ENCODE assay signal across 23 cellular contexts in the genomic region with DNA sequence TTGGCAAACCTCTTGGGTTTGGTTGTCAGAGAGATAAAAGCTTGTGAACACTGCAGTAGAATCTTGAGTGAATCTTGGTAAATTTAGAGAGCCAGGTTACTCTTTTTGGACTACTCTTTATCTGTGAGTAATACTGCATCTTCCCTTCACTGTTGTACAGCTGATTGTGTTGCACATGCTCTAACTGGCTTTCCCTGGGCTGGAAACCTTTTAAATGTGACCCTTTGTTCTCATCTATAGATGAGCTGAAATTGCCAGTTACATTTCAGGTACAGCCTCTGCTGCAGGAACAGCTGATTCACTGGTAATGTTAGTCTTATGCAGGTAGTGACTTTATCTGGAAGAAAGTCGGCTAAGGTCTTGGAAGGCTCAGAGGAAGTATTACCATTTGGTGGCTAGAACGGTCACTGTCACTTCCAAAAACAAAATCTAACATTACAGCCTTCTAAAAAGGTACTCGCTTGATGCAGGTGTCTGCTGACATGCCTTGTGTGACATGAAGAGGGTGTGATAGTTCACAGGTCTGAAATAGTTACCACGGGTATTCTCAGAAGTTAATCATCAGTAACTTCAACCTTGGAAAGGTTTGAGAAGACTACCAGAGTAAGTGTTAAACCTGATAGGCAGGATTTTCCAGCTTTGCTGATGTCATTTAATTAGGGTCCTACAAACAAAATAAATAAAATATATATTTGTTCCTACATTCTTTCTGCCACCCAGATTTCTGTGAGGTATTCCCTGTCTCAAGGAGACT.
"Had no signal": no experiment of that assay in that cellular context is flagged by ENCODE, and none has a peak within 500 bp of the region (broad histone marks: within the 10 kb centered on the region; RNA-seq: fewer than 3 reads in every experiment).

No MANE protein-coding gene starts in this region.

- H3K36me3 Mint-ChIP-seq: activated naive CD4-positive, alpha-beta T cell treated with anti-CD3 and anti-CD28 coated beads, Interleukin-2, amount 10 ng/mL, durations not matched to agents 7 days and 5 days; brain; naive B cell; stimulated activated memory B cell treated with anti-CD40 and anti-IgM and Interleukin-4, amounts not matched to agents 10 μg/mL and 1 μg/mL and 100 μg/mL, for 72 hours had no signal

- H3K4me3 Mint-ChIP-seq: activated naive CD4-positive, alpha-beta T cell treated with anti-CD3 and anti-CD28 coated beads, Interleukin-2, amount 10 ng/mL, durations not matched to agents 7 days and 5 days; activated naive CD8-positive, alpha-beta T cell treated with anti-CD3 and anti-CD28 coated beads, Interleukin-2, amount 50 U/mL, for 24 hours; activated T-cell treated with anti-CD3 and anti-CD28 coated beads, Interleukin-2, amount 50 U/mL, for 4 hours; brain; naive B cell; stimulated activated memory B cell treated with anti-CD40 and anti-IgM and Interleukin-4, amounts not matched to agents 10 μg/mL and 1 μg/mL and 100 μg/mL, for 72 hours; T-helper 17 cell had no signal

- H3K4me3 ChIP-seq: gastrocnemius medialis, mucosa of descending colon, ovary, sigmoid colon, testis, upper lobe of left lung had no signal

- H3K27me3 ChIP-seq: gastrocnemius medialis, ovary, sigmoid colon, testis, upper lobe of left lung had no signal

- ATAC-seq: activated naive CD8-positive, alpha-beta T cell treated with anti-CD3 and anti-CD28 coated beads, Interleukin-2, amount 50 U/mL, for 24 hours; activated T-cell treated with anti-CD3 and anti-CD28 coated beads, Interleukin-2, amount 50 U/mL, for 4 hours; gastrocnemius medialis; mucosa of descending colon; stimulated activated memory B cell treated with anti-CD40 and anti-IgM and Interleukin-4, amounts not matched to agents 10 μg/mL and 1 μg/mL and 100 μg/mL, for 72 hours; T-helper 17 cell had no signal

- H3K27ac ChIP-seq: gastrocnemius medialis, ovary, sigmoid colon, testis, upper lobe of left lung, VCaP had no signal

- DNase-seq: activated CD4-positive, alpha-beta T cell treated with anti-CD3 and anti-CD28 coated beads, Interleukin-2, amount 50 U/mL, for 1 hour; activated CD4-positive, CD25-positive, alpha-beta regulatory T cell treated with anti-CD3 and anti-CD28 coated beads, Interleukin-2, amount 50 U/mL, for 72 hours; activated CD8-positive, alpha-beta memory T cell treated with anti-CD3 and anti-CD28 coated beads, Interleukin-2, amount 50 U/mL, for 4 hours; activated naive CD4-positive, alpha-beta T cell treated with anti-CD3 and anti-CD28 coated beads, Interleukin-2, amount 10 ng/mL, durations not matched to agents 7 days and 5 days; activated naive CD8-positive, alpha-beta T cell treated with anti-CD3 and anti-CD28 coated beads, Interleukin-2, amount 50 U/mL, for 24 hours; activated T-cell treated with anti-CD3 and anti-CD28 coated beads, Interleukin-2, amount 50 U/mL, for 4 hours; anterior cingulate cortex; central memory CD4-positive, alpha-beta T cell; erythroblast; gastrocnemius medialis; head of caudate nucleus; mesenchymal stem cell; mucosa of descending colon; naive B cell; ovary; sigmoid colon; stimulated activated CD4-positive, alpha-beta T cell treated with anti-CD3 and anti-CD28 coated beads, Interleukin-4, amount 100 ng/mL, for 24 hours; T-helper 17 cell; testis; upper lobe of left lung had no signal

- H3K9me3 ChIP-seq: gastrocnemius medialis, mucosa of descending colon, ovary, sigmoid colon, testis, upper lobe of left lung had no signal

- H3K36me3 ChIP-seq: gastrocnemius medialis, ovary, sigmoid colon, upper lobe of left lung had no signal

- H3K4me1 Mint-ChIP-seq: activated naive CD4-positive, alpha-beta T cell treated with anti-CD3 and anti-CD28 coated beads, Interleukin-2, amount 10 ng/mL, durations not matched to agents 7 days and 5 days; activated naive CD8-positive, alpha-beta T cell treated with anti-CD3 and anti-CD28 coated beads, Interleukin-2, amount 50 U/mL, for 24 hours; naive B cell; stimulated activated memory B cell treated with anti-CD40 and anti-IgM and Interleukin-4, amounts not matched to agents 10 μg/mL and 1 μg/mL and 100 μg/mL, for 72 hours; T-helper 17 cell had no signal

- H3K4me1 ChIP-seq: gastrocnemius medialis, sigmoid colon, testis, upper lobe of left lung had no signal

- H3K27me3 Mint-ChIP-seq: activated naive CD4-positive, alpha-beta T cell treated with anti-CD3 and anti-CD28 coated beads, Interleukin-2, amount 10 ng/mL, durations not matched to agents 7 days and 5 days; activated naive CD8-positive, alpha-beta T cell treated with anti-CD3 and anti-CD28 coated beads, Interleukin-2, amount 50 U/mL, for 24 hours; stimulated activated memory B cell treated with anti-CD40 and anti-IgM and Interleukin-4, amounts not matched to agents 10 μg/mL and 1 μg/mL and 100 μg/mL, for 72 hours; T-helper 17 cell had no signal

- H3K27ac Mint-ChIP-seq: activated naive CD4-positive, alpha-beta T cell treated with anti-CD3 and anti-CD28 coated beads, Interleukin-2, amount 10 ng/mL, durations not matched to agents 7 days and 5 days; activated naive CD8-positive, alpha-beta T cell treated with anti-CD3 and anti-CD28 coated beads, Interleukin-2, amount 50 U/mL, for 24 hours; brain; naive B cell; stimulated activated memory B cell treated with anti-CD40 and anti-IgM and Interleukin-4, amounts not matched to agents 10 μg/mL and 1 μg/mL and 100 μg/mL, for 72 hours; T-helper 17 cell had no signal

- H3K9me3 Mint-ChIP-seq: activated naive CD4-positive, alpha-beta T cell treated with anti-CD3 and anti-CD28 coated beads, Interleukin-2, amount 10 ng/mL, durations not matched to agents 7 days and 5 days; activated naive CD8-positive, alpha-beta T cell treated with anti-CD3 and anti-CD28 coated beads, Interleukin-2, amount 50 U/mL, for 24 hours; activated T-cell treated with anti-CD3 and anti-CD28 coated beads, Interleukin-2, amount 50 U/mL, for 4 hours; stimulated activated memory B cell treated with anti-CD40 and anti-IgM and Interleukin-4, amounts not matched to agents 10 μg/mL and 1 μg/mL and 100 μg/mL, for 72 hours had no signal
